Comparison of ENCODE assay signal across 11 cellular contexts in the genomic region with DNA sequence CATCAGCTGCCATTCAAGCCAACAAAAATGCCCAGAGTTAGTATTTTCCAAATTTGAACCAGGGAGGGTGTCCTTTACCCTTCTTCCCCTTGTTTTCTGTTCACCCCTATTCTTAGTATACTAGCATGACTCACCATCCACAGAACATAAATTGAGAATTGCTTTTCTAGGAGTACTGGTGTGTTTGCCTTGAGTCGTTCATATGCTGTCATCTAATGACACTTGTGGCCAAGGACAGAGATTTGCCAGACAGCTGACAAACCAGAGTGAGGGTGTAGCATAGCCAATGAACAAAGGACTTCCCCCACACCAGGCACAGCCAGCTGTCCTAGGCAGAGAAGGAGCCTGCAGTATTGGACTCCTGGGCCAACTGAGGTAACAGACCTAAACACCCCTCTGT.
DNase-seq lines count a peak whose midpoint lies in the region; ATAC-seq, FAIRE-seq and TF ChIP-seq lines count a peak whose summit lies in the region.
"Had no signal": no experiment of that assay in that cellular context is flagged by ENCODE, and none has a peak within 500 bp of the region (broad histone marks: within the 10 kb centered on the region; RNA-seq: fewer than 3 reads in every experiment).

No MANE protein-coding gene starts in this region.

- no peak for TF ChIP-seq EP300 in sigmoid colon (IDR thresholded peaks at IDR 0.05)

- WGBS in GM23248 (ENCODE audit: low coverage in 1 of 2, low lambda C conversion rate in 2 of 2, missing lambda C conversion rate in 2 of 2), 2 experiments, result 0% methylated on average over 1 of the region's 1 CpG
- 3 to 7% methylated on average over 1 of the region's 1 CpG for WGBS in heart right ventricle, 2 donors
- 2 to 23% methylated on average over 1 of the region's 1 CpG for WGBS in sigmoid colon, 2 donors

- no peak overlapping the region for H3K4me2 ChIP-seq in GM23248 (ENCODE audit: unreplicated experiment)
- H3K4me2 ChIP-seq: neural progenitor cell had no signal

- H3K9me3 ChIP-seq in GM23248 (ENCODE audit: low read depth), result no peaks in the 10 kb centered on the region
- no peaks in the 10 kb centered on the region for H3K9me3 ChIP-seq in SJCRH30 (replicated peaks)
- no peaks in the 10 kb centered on the region for H3K9me3 ChIP-seq in heart right ventricle
- no peaks in the 10 kb centered on the region for H3K9me3 ChIP-seq in sigmoid colon
- no peaks in the 10 kb centered on the region for H3K9me3 ChIP-seq in kidney (ENCODE audit: control insufficient read depth in 1 of 2, low read length in 2 of 2)

- H3K4me1 ChIP-seq in GM23248 (ENCODE audit: insufficient read depth) (peaks cover 11% of the 10 kb centered on the region), SJCRH30 (peaks cover 12% of the 10 kb centered on the region), heart right ventricle (peaks cover 12 to 81% (median 60%) of the 10 kb centered on the region in 9 donors), sigmoid colon (peaks cover 0 to 50% (median 35%) of the 10 kb centered on the region in 4 donors), kidney (ENCODE audit: control insufficient read depth in 1 of 2, insufficient read depth in 1 of 2, low read depth in 1 of 2, low read length in 2 of 2) (peaks cover 0 to 2% of the 10 kb centered on the region in 2 donors)
- H3K4me1 ChIP-seq: neural progenitor cell had no signal

- peak; percentile 52 for DNase-seq in GM23248
- peak; percentile 63 to 80 for DNase-seq in SJCRH30
- peak; percentile 23 to 73 for DNase-seq in heart right ventricle
- no peak for DNase-seq in sigmoid colon
- DNase-seq in kidney, result no peak
- no peak for DNase-seq in activated T-helper 2 cell treated with anti-CD3 and anti-CD28 coated beads, Interferon-gamma antibody, Interleukin-2, Interleukin-4, amounts not matched to agents 10 μg/mL and 5 μg/mL and 100 μg/mL, durations not matched to agents 14 hours and 24 hours and 36 hours (ENCODE audit: low spot score)
- DNase-seq: NCI-H2081, T-helper 9 cell had no signal

- no peak overlapping the region for H3K4me3 ChIP-seq in GM23248
- H3K4me3 ChIP-seq in SJCRH30, result no peak overlapping the region
- H3K4me3 ChIP-seq in heart right ventricle, result peak overlapping the region in 1 of 10 donors; percentile 8
- H3K4me3 ChIP-seq in sigmoid colon, result no peak overlapping the region
- no peak overlapping the region for H3K4me3 ChIP-seq in kidney (ENCODE audit: low read length in 2 of 2)
- H3K4me3 ChIP-seq: neural progenitor cell had no signal

- TF ChIP-seq CTCF in heart right ventricle (IDR thresholded peaks at IDR 0.05) (no peak), sigmoid colon (IDR thresholded peaks at IDR 0.05) (no peak), kidney (IDR thresholded peaks at IDR 0.05; ENCODE audit: borderline replicate concordance, extremely low read depth, insufficient read depth) (no peak)

- in situ Hi-C loops in GM23248 (cut with MboI), result no loop called here

- FAIRE-seq in kidney (lab: Jason Lieb, UNC), result no peak

- no peak overlapping the region for H3K4me3 Mint-ChIP-seq in activated T-helper 2 cell treated with anti-CD3 and anti-CD28 coated beads, Interferon-gamma antibody, Interleukin-2, Interleukin-4, amounts not matched to agents 10 μg/mL and 5 μg/mL and 100 μg/mL, durations not matched to agents 14 hours and 24 hours and 36 hours (ENCODE audit: low read depth)
- H3K4me3 Mint-ChIP-seq: neural progenitor cell had no signal

- H3K27ac ChIP-seq in GM23248, result no peak overlapping the region
- no peak overlapping the region for H3K27ac ChIP-seq in SJCRH30
- peak overlapping the region; percentile 41 to 83 (median 58) for H3K27ac ChIP-seq in heart right ventricle
- peak overlapping the region; percentile 41 to 76 (median 69) for H3K27ac ChIP-seq in sigmoid colon
- peak overlapping the region in 1 of 2 donors; percentile 47 for H3K27ac ChIP-seq in kidney (ENCODE audit: low read depth in 2 of 2, low read length in 2 of 2)
- H3K27ac ChIP-seq: neural progenitor cell had no signal

- H3K9ac ChIP-seq in GM23248, result no peak overlapping the region
- no peak overlapping the region for H3K9ac ChIP-seq in kidney (ENCODE audit: low read length in 2 of 2)
- H3K9ac ChIP-seq: neural progenitor cell had no signal

- intact Hi-C loops in heart right ventricle (cut with DNase I), result loop anchor here in 3 of 10 donors (5.0 to 10.0 kb wide), 4 partner anchors 53 to 63 kb away; a partner anchor contains a TSS
- intact Hi-C loops in sigmoid colon (cut with DNase I), result no loop called here
- intact Hi-C loops in kidney (cut with DNase I), result no loop called here
- intact Hi-C loops in activated T-helper 2 cell treated with anti-CD3 and anti-CD28 coated beads, Interferon-gamma antibody, Interleukin-2, Interleukin-4, amounts not matched to agents 10 μg/mL and 5 μg/mL and 100 μg/mL, durations not matched to agents 14 hours and 24 hours and 36 hours (cut with micrococcal nuclease), result no loop called here

- H3K9me3 Mint-ChIP-seq in activated T-helper 2 cell treated with anti-CD3 and anti-CD28 coated beads, Interferon-gamma antibody, Interleukin-2, Interleukin-4, amounts not matched to agents 10 μg/mL and 5 μg/mL and 100 μg/mL, durations not matched to agents 14 hours and 24 hours and 36 hours, result no peaks in the 10 kb centered on the region

- H2AFZ ChIP-seq in GM23248, result no peak overlapping the region
- H2AFZ ChIP-seq: neural progenitor cell had no signal

- H3K9me2 ChIP-seq in GM23248 (ENCODE audit: insufficient read depth), result no peaks in the 10 kb centered on the region

- no peaks in the 10 kb centered on the region for H4K20me1 ChIP-seq in GM23248 (ENCODE audit: insufficient read depth)

- no peak overlapping the region for H3K27ac Mint-ChIP-seq in activated T-helper 2 cell treated with anti-CD3 and anti-CD28 coated beads, Interferon-gamma antibody, Interleukin-2, Interleukin-4, amounts not matched to agents 10 μg/mL and 5 μg/mL and 100 μg/mL, durations not matched to agents 14 hours and 24 hours and 36 hours

- ATAC-seq in heart right ventricle (peak; percentile 86 to 98 (median 93)), HG03469 (IDR thresholded peaks at IDR 0.05; ENCODE audit: unreplicated experiment) (no peak), HG03045 (IDR thresholded peaks at IDR 0.05; ENCODE audit: unreplicated experiment) (no peak)

- no peaks in the 10 kb centered on the region for H3K4me1 Mint-ChIP-seq in activated T-helper 2 cell treated with anti-CD3 and anti-CD28 coated beads, Interferon-gamma antibody, Interleukin-2, Interleukin-4, amounts not matched to agents 10 μg/mL and 5 μg/mL and 100 μg/mL, durations not matched to agents 14 hours and 24 hours and 36 hours (ENCODE audit: low read depth)

- H3K27me3 Mint-ChIP-seq in activated T-helper 2 cell treated with anti-CD3 and anti-CD28 coated beads, Interferon-gamma antibody, Interleukin-2, Interleukin-4, amounts not matched to agents 10 μg/mL and 5 μg/mL and 100 μg/mL, durations not matched to agents 14 hours and 24 hours and 36 hours (ENCODE audit: low read depth), result peaks cover 1% of the 10 kb centered on the region

- peaks cover 10% of the 10 kb centered on the region for H3F3A ChIP-seq in GM23248 (ENCODE audit: insufficient read depth)

- H3K27me3 ChIP-seq in GM23248 (replicated peaks; ENCODE audit: insufficient read depth) (no peaks in the 10 kb centered on the region), SJCRH30 (no peaks in the 10 kb centered on the region), heart right ventricle (no peaks in the 10 kb centered on the region), sigmoid colon (no peaks in the 10 kb centered on the region)
- H3K27me3 ChIP-seq: neural progenitor cell had no signal

- H3K36me3 ChIP-seq in GM23248 (ENCODE audit: low read depth) (no peaks in the 10 kb centered on the region), SJCRH30 (no peaks in the 10 kb centered on the region), heart right ventricle (no peaks in the 10 kb centered on the region), sigmoid colon (no peaks in the 10 kb centered on the region), kidney (ENCODE audit: control insufficient read depth in 1 of 2, insufficient read depth in 2 of 2, low read length in 2 of 2) (no peaks in the 10 kb centered on the region)
- H3K36me3 ChIP-seq: neural progenitor cell had no signal

- H3K79me2 ChIP-seq in GM23248 (ENCODE audit: insufficient read depth), result no peaks in the 10 kb centered on the region

- TF ChIP-seq POLR2A in sigmoid colon (IDR thresholded peaks at IDR 0.05), result no peak

- H3K36me3 Mint-ChIP-seq in activated T-helper 2 cell treated with anti-CD3 and anti-CD28 coated beads, Interferon-gamma antibody, Interleukin-2, Interleukin-4, amounts not matched to agents 10 μg/mL and 5 μg/mL and 100 μg/mL, durations not matched to agents 14 hours and 24 hours and 36 hours (ENCODE audit: low read depth), result no peaks in the 10 kb centered on the region

Comparison
In these comparisons a context has a peak if more than half of its experiments do, and no peak if none do; other contexts are left out.
1. DNase-seq: peak in GM23248 (single experiment), SJCRH30 (2 of 2) and heart right ventricle (2 of 2); none in sigmoid colon (single experiment), kidney (single experiment) and activated T-helper 2 cell treated with anti-CD3 and anti-CD28 coated beads, Interferon-gamma antibody, Interleukin-2, Interleukin-4, amounts not matched to agents 10 μg/mL and 5 μg/mL and 100 μg/mL, durations not matched to agents 14 hours and 24 hours and 36 hours (single experiment).
2. H3K27ac ChIP-seq: peak in heart right ventricle (10 of 10) and sigmoid colon (4 of 4); none in GM23248 (single experiment) and SJCRH30 (single experiment).
3. ATAC-seq: peak in heart right ventricle (8 of 8); none in HG03469 (single experiment) and HG03045 (single experiment).